9 cellular contexts compared by ENCODE assay signal in the genomic region with DNA sequence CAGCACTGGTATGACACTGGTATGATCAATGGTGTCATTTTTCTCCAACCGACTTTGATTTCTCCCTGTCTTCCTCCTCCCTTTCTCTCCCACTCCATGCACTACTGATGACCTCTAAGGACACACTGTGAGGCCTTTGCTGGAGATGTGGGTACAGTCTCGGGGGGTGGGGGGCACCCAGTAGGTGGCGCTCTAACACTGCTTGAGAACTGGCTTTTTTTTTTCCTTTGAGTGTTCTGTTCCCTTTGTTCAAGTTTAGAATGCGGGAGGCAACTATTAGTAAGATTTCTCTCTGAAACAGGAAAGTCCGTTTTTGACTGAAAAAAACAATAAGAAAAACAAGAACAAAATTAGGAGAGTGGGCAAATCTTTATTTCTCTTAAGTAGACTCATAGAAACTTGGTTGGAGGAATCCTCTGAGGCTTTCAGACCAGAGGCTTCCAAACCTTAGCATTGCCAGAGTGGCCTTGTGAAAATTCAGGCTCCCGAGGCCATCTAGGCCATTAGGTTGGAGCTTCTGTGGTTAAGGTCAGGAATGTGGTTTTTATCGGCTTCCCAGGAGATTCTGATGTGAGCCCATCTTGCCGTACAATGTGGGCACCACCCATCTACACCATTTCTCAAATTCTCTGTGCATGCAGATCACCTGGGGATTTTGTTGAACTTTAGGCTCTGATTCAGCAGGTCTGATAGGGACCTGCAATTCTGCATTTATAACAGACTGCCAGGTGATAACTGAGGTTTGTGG. TPM values are rescaled to one million over a fixed set of nuclear protein-coding genes. Genes with fewer than 3 reads are reported as not detected.
DNase-seq lines count a peak whose midpoint lies in the region; ATAC-seq and TF ChIP-seq lines count a peak whose summit lies in the region.
"Had no signal": no experiment of that assay in that cellular context is flagged by ENCODE, and none has a peak within 500 bp of the region (broad histone marks: within the 10 kb centered on the region; RNA-seq: fewer than 3 reads in every experiment).

No MANE protein-coding gene starts in this region.

- peak; percentile 64 for ATAC-seq in HG02852 (IDR thresholded peaks at IDR 0.05; ENCODE audit: unreplicated experiment)
- peak; percentile 56 to 69 for ATAC-seq in lower lobe of right lung
- ATAC-seq in GM21381 (IDR thresholded peaks at IDR 0.05; ENCODE audit: unreplicated experiment) = no peak

- H3K27ac ChIP-seq in lower lobe of right lung = no peak overlapping the region

- H3K4me1 ChIP-seq in lower lobe of right lung = no peaks in the 10 kb centered on the region

- DNase-seq in activated effector memory CD4-positive, alpha-beta T cell treated with anti-CD3 and anti-CD28 coated beads, Interleukin-2, amount 50 U/mL, for 16 hours = peak; percentile 73
- no peak for DNase-seq in activated effector memory CD4-positive, alpha-beta T cell treated with Interleukin-2 at 50 U/mL for 16 hours
- DNase-seq in RKO (ENCODE audit: low spot score) = peak; percentile 24
- DNase-seq in lower lobe of right lung = peak; percentile 56
- no peak for DNase-seq in NCI-H510A treated with DMSO at 0.1 percent for 48 hours (lab: John Stamatoyannopoulos, UW)

- peaks cover 0 to 4% (median 4%) of the 10 kb centered on the region in 5 experiments for H3K9me3 Mint-ChIP-seq in brain
- H3K9me3 Mint-ChIP-seq: dendritic cell treated with granulocyte-macrophage colony-stimulating factor and Interleukin-4, amounts not matched to agents 40 ng/mL and 50 ng/mL, for 4 days had no signal

- H3K36me3 ChIP-seq in lower lobe of right lung = no peaks in the 10 kb centered on the region

- H3K4me3 ChIP-seq in lower lobe of right lung = no peak overlapping the region

- intact Hi-C loops in lower lobe of right lung (cut with DNase I) = no loop called here

- peaks cover 14% of the 10 kb centered on the region for H3K4me1 Mint-ChIP-seq in brain

- peak overlapping the region in 1 of 5 experiments; percentile 15 for H3K27ac Mint-ChIP-seq in brain
- H3K27ac Mint-ChIP-seq: dendritic cell treated with granulocyte-macrophage colony-stimulating factor and Interleukin-4, amounts not matched to agents 40 ng/mL and 50 ng/mL, for 4 days had no signal

- H3K9me3 ChIP-seq in lower lobe of right lung = no peaks in the 10 kb centered on the region

- TF ChIP-seq CTCF in brain (conservative IDR thresholded peaks at IDR 0.05) = peak; percentile 31 to 47
- peak; percentile 54 for TF ChIP-seq CTCF in lower lobe of right lung (IDR thresholded peaks at IDR 0.05)

- no peak overlapping the region for H3K4me3 Mint-ChIP-seq in brain
- H3K4me3 Mint-ChIP-seq: dendritic cell treated with granulocyte-macrophage colony-stimulating factor and Interleukin-4, amounts not matched to agents 40 ng/mL and 50 ng/mL, for 4 days had no signal

- no peaks in the 10 kb centered on the region for H3K27me3 Mint-ChIP-seq in brain
- H3K27me3 Mint-ChIP-seq: dendritic cell treated with granulocyte-macrophage colony-stimulating factor and Interleukin-4, amounts not matched to agents 40 ng/mL and 50 ng/mL, for 4 days had no signal

- no peaks in the 10 kb centered on the region for H3K27me3 ChIP-seq in lower lobe of right lung (ENCODE audit: low read depth)

- H3K36me3 Mint-ChIP-seq in brain = peaks cover 49% of the 10 kb centered on the region

RNA-seq across cellular contexts. Expression of a gene that starts 43.2 kb away (rescaled TPM):
- 15.5 TPM for polyA plus RNA-seq in brain (ENCODE audit: insufficient read depth, low read depth, low replicate concordance)
- total RNA-seq in lower lobe of right lung = 17.0 TPM

Comparison
In these comparisons a context has a peak if more than half of its experiments do, and no peak if none do; other contexts are left out.
1. DNase-seq: peak in activated effector memory CD4-positive, alpha-beta T cell treated with anti-CD3 and anti-CD28 coated beads, Interleukin-2, amount 50 U/mL, for 16 hours (single experiment), RKO (single experiment) and lower lobe of right lung (single experiment); none in activated effector memory CD4-positive, alpha-beta T cell treated with Interleukin-2 at 50 U/mL for 16 hours (single experiment) and NCI-H510A treated with DMSO at 0.1 percent for 48 hours (single experiment).